In genomic region chr17:61185385-61185784, GRCh38 we compare ENCODE assay signal across 29 cellular contexts.
"Had no signal": no experiment of that assay in that cellular context is flagged by ENCODE, and none has a peak within 500 bp of the region (broad histone marks: within the 10 kb centered on the region; RNA-seq: fewer than 3 reads in every experiment).

No MANE protein-coding gene starts in this region.

- H3K36me3 ChIP-seq: neural progenitor cell, ovary, right lobe of liver, sigmoid colon, suprapubic skin, tibial artery, transverse colon, upper lobe of right lung, uterus had no signal

- H3K9me3 Mint-ChIP-seq: natural killer cell; neural progenitor cell; stimulated activated memory B cell treated with anti-CD40 and anti-IgM and Interleukin-4, amounts not matched to agents 10 μg/mL and 1 μg/mL and 100 μg/mL, for 72 hours had no signal

- H3K27ac Mint-ChIP-seq: natural killer cell; neural progenitor cell; progenitor cell of endocrine pancreas; stimulated activated memory B cell treated with anti-CD40 and anti-IgM and Interleukin-4, amounts not matched to agents 10 μg/mL and 1 μg/mL and 100 μg/mL, for 72 hours; stimulated activated naive CD8-positive, alpha-beta T cell treated with anti-CD3 and anti-CD28 coated beads, Interleukin-15, amount 100 ng/mL, for 72 hours; type B pancreatic cell had no signal

- H3K4me3 Mint-ChIP-seq: natural killer cell; nephron; neural progenitor cell; stimulated activated memory B cell treated with anti-CD40 and anti-IgM and Interleukin-4, amounts not matched to agents 10 μg/mL and 1 μg/mL and 100 μg/mL, for 72 hours; stimulated activated naive CD8-positive, alpha-beta T cell treated with anti-CD3 and anti-CD28 coated beads, Interleukin-15, amount 100 ng/mL, for 72 hours; type B pancreatic cell had no signal

- H3K27me3 ChIP-seq: neural progenitor cell, ovary, right lobe of liver, sigmoid colon, suprapubic skin, testis, tibial artery, transverse colon, upper lobe of right lung, uterus had no signal

- DNase-seq: natural killer cell; occipital lobe; ovary; posterior cingulate gyrus; psoas muscle; right cardiac atrium; right lobe of liver; sigmoid colon; small intestine; stimulated activated CD4-positive, alpha-beta T cell treated with anti-CD3 and anti-CD28 coated beads, Interleukin-15, amount 100 ng/mL, for 24 hours; stimulated activated CD4-positive, alpha-beta T cell treated with anti-CD3 and anti-CD28 coated beads, Interleukin-2, amount 100 ng/mL, for 24 hours; stimulated activated CD4-positive, alpha-beta T cell treated with anti-CD3 and anti-CD28 coated beads, Interleukin-2, amount 100 ng/mL, for 48 hours; stimulated activated CD4-positive, alpha-beta T cell treated with anti-CD3 and anti-CD28 coated beads, Interleukin-4, amount 100 ng/mL, for 24 hours; stimulated activated naive CD4-positive, alpha-beta T cell; stimulated activated naive CD8-positive, alpha-beta T cell treated with anti-CD3 and anti-CD28 coated beads, Interleukin-15, amount 100 ng/mL, for 72 hours; stimulated activated naive CD8-positive, alpha-beta T cell treated with anti-CD3 and anti-CD28 coated beads, Interleukin-15, Interleukin-2, amounts not matched to agents 100 U/mL and 50 U/mL, for 24 hours; substantia nigra; testis; tibial artery; transverse colon; upper lobe of right lung; uterus had no signal

- H3K4me3 ChIP-seq: neural progenitor cell, ovary, psoas muscle, right lobe of liver, sigmoid colon, suprapubic skin, testis, tibial artery, transverse colon, upper lobe of right lung, uterus had no signal

- H3K9me3 ChIP-seq: ovary, psoas muscle, right lobe of liver, sigmoid colon, suprapubic skin, testis, tibial artery, transverse colon, upper lobe of right lung, uterus had no signal

- H3K4me1 ChIP-seq: parathyroid adenoma, psoas muscle, right lobe of liver, sigmoid colon, suprapubic skin, testis, tibial artery, transverse colon, uterus had no signal

- H3K27ac ChIP-seq: neural progenitor cell, ovary, parathyroid adenoma, psoas muscle, right lobe of liver, sigmoid colon, suprapubic skin, testis, tibial artery, transverse colon, upper lobe of right lung, uterus had no signal

- H3K27me3 Mint-ChIP-seq: progenitor cell of endocrine pancreas; stimulated activated memory B cell treated with anti-CD40 and anti-IgM and Interleukin-4, amounts not matched to agents 10 μg/mL and 1 μg/mL and 100 μg/mL, for 72 hours; stimulated activated naive CD8-positive, alpha-beta T cell treated with anti-CD3 and anti-CD28 coated beads, Interleukin-15, amount 100 ng/mL, for 72 hours; type B pancreatic cell had no signal

- ATAC-seq: natural killer cell; psoas muscle; right cardiac atrium; right lobe of liver; stimulated activated memory B cell treated with anti-CD40 and anti-IgM and Interleukin-4, amounts not matched to agents 10 μg/mL and 1 μg/mL and 100 μg/mL, for 72 hours; stimulated activated naive CD8-positive, alpha-beta T cell treated with anti-CD3 and anti-CD28 coated beads, Interleukin-15, amount 100 ng/mL, for 72 hours; stimulated activated naive CD8-positive, alpha-beta T cell treated with anti-CD3 and anti-CD28 coated beads, Interleukin-15, Interleukin-2, amounts not matched to agents 100 U/mL and 50 U/mL, for 24 hours; upper lobe of right lung had no signal

- H3K4me1 Mint-ChIP-seq: stimulated activated memory B cell treated with anti-CD40 and anti-IgM and Interleukin-4, amounts not matched to agents 10 μg/mL and 1 μg/mL and 100 μg/mL, for 72 hours; stimulated activated naive CD8-positive, alpha-beta T cell treated with anti-CD3 and anti-CD28 coated beads, Interleukin-15, amount 100 ng/mL, for 72 hours had no signal

- H3K36me3 Mint-ChIP-seq: natural killer cell; neural progenitor cell; stimulated activated memory B cell treated with anti-CD40 and anti-IgM and Interleukin-4, amounts not matched to agents 10 μg/mL and 1 μg/mL and 100 μg/mL, for 72 hours had no signal
